In the genomic region with DNA sequence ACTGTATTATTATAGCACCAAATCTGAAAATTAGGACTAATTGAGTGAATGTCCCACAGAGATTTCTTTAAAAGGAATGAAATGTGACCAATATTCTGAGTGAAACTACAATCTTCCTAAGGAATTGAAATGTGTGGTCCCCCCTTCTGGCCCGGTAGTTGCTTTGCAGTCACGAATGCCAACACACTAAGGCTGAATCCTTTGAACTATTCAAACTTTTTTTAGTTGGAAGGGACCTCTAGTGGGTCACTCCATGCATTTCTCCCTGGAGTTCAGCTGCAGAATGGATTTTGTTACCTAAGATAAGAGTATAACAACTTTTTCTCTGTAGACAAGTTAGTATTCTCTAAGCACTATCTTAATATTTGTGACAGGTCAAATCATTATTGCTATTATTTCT, we compare ENCODE assay signal across 15 cellular contexts. TPM values are rescaled to one million over a fixed set of nuclear protein-coding genes. Genes with fewer than 3 reads are reported as not detected.
DNase-seq lines count a peak whose midpoint lies in the region; ATAC-seq, FAIRE-seq and TF ChIP-seq lines count a peak whose summit lies in the region.
"Had no signal": no experiment of that assay in that cellular context is flagged by ENCODE, and none has a peak within 500 bp of the region (broad histone marks: within the 10 kb centered on the region; RNA-seq: fewer than 3 reads in every experiment).

No MANE protein-coding gene starts in this region.

- H3K4me3 Mint-ChIP-seq in astrocyte (ENCODE audit: unreplicated experiment) (peak overlapping the region; percentile 94), mesothelial cell of epicardium (no peak overlapping the region)
- H3K4me3 Mint-ChIP-seq: activated CD8-positive, alpha-beta T cell treated with anti-CD3 and anti-CD28 coated beads, Interleukin-2, amount 10 ng/mL, durations not matched to agents 7 days and 5 days; activated naive CD4-positive, alpha-beta T cell treated with anti-CD3 and anti-CD28 coated beads, Interleukin-2, amount 50 U/mL, for 24 hours had no signal

- TF ChIP-seq CTCF in A673 (conservative IDR thresholded peaks at IDR 0.05; ENCODE audit: low read depth, low read length) (peak; percentile 58), astrocyte (IDR thresholded peaks at IDR 0.05; ENCODE audit: insufficient read depth, low read depth, low read length) (peak; percentile 48), vagina (IDR thresholded peaks at IDR 0.05) (no peak), tibial nerve (IDR thresholded peaks at IDR 0.05) (peak in 1 of 5 experiments; percentile 18), mesothelial cell of epicardium (IDR thresholded peaks at IDR 0.05; ENCODE audit: unreplicated experiment) (no peak)

- WGBS in tibial nerve, 2 donors, result 25 to 35% methylated on average over 2 of the region's 2 CpGs

- H3K9ac ChIP-seq in astrocyte (ENCODE audit: low read length), result peak overlapping the region; percentile 90

- H3K4me1 ChIP-seq in A673 (ENCODE audit: insufficient read depth, low read length, poor library complexity, severe bottlenecking) (peaks cover 11% of the 10 kb centered on the region), astrocyte (ENCODE audit: insufficient read depth, low read length) (peaks cover 27% of the 10 kb centered on the region), vagina (no peaks in the 10 kb centered on the region), tibial nerve (peaks cover 0 to 45% (median 0%) of the 10 kb centered on the region in 4 donors)

- H4K20me1 ChIP-seq in astrocyte (ENCODE audit: insufficient read depth, low read length), result peaks cover 3% of the 10 kb centered on the region

- H3K27me3 ChIP-seq in A673 (replicated peaks; ENCODE audit: insufficient read depth, low read depth, low read length, poor library complexity), result peaks cover 10% of the 10 kb centered on the region
- H3K27me3 ChIP-seq in astrocyte (ENCODE audit: insufficient read depth, low read length), result no peaks in the 10 kb centered on the region
- no peaks in the 10 kb centered on the region for H3K27me3 ChIP-seq in vagina
- H3K27me3 ChIP-seq in tibial nerve, result peaks cover 0 to 18% of the 10 kb centered on the region in 2 donors

- H3K9me3 ChIP-seq in A673 (ENCODE audit: low read depth, low read length, poor library complexity, severe bottlenecking), result no peaks in the 10 kb centered on the region
- H3K9me3 ChIP-seq in astrocyte (ENCODE audit: insufficient read depth, low read depth, low read length), result no peaks in the 10 kb centered on the region
- no peaks in the 10 kb centered on the region for H3K9me3 ChIP-seq in vagina
- H3K9me3 ChIP-seq in tibial nerve, result no peaks in the 10 kb centered on the region
- H3K9me3 ChIP-seq: neutrophil had no signal

- H3K36me3 ChIP-seq in A673 (ENCODE audit: insufficient read depth, low read length, poor library complexity, severe bottlenecking) (no peaks in the 10 kb centered on the region), astrocyte (ENCODE audit: insufficient read depth, low read length) (no peaks in the 10 kb centered on the region), vagina (no peaks in the 10 kb centered on the region), tibial nerve (no peaks in the 10 kb centered on the region)
- H3K36me3 ChIP-seq: neutrophil had no signal

- BruUV-seq in A673 (replicated peaks; lab: Mats Ljungman, UMichigan), result no TSS peak

- H3K27ac Mint-ChIP-seq in astrocyte (ENCODE audit: unreplicated experiment) (peak overlapping the region; percentile 50), mesothelial cell of epicardium (no peak overlapping the region)
- H3K27ac Mint-ChIP-seq: activated CD8-positive, alpha-beta T cell treated with anti-CD3 and anti-CD28 coated beads, Interleukin-2, amount 10 ng/mL, durations not matched to agents 7 days and 5 days; activated naive CD4-positive, alpha-beta T cell treated with anti-CD3 and anti-CD28 coated beads, Interleukin-2, amount 50 U/mL, for 24 hours had no signal

- no peaks in the 10 kb centered on the region for H3K36me3 Mint-ChIP-seq in astrocyte (ENCODE audit: low read depth, unreplicated experiment)
- H3K36me3 Mint-ChIP-seq in mesothelial cell of epicardium, result no peaks in the 10 kb centered on the region
- H3K36me3 Mint-ChIP-seq: activated naive CD4-positive, alpha-beta T cell treated with anti-CD3 and anti-CD28 coated beads, Interleukin-2, amount 50 U/mL, for 24 hours had no signal

- DNase-seq in A673 (ENCODE audit: low spot score), result peak; percentile 79
- DNase-seq in HT1080 (ENCODE audit: low read depth), result peak; percentile 1
- DNase-seq in astrocyte (ENCODE audit: low read depth), result peak; percentile 52
- peak; percentile 33 for DNase-seq in iris pigment epithelial cell (ENCODE audit: low read depth)
- DNase-seq in vagina (ENCODE audit: extremely low spot score in 2 of 2), result no peak
- DNase-seq in tibial nerve (ENCODE audit: low spot score in 2 of 2), result no peak
- no peak for DNase-seq in mesothelial cell of epicardium (ENCODE audit: low spot score in 2 of 2, unreplicated experiment in 2 of 2)
- DNase-seq: activated CD8-positive, alpha-beta T cell treated with anti-CD3 and anti-CD28 coated beads, Interleukin-2, amount 10 ng/mL, durations not matched to agents 7 days and 5 days; HCEC 1CT; stimulated activated CD4-positive, alpha-beta T cell treated with anti-CD3 and anti-CD28 coated beads, Interleukin-15, amount 100 ng/mL, for 24 hours; T-helper 1 cell had no signal

- CTCF ChIA-PET in A673 (lab: Charles Lee), result no interaction called here

- no peak overlapping the region for H3K4me3 ChIP-seq in A673 (ENCODE audit: low read depth, low read length, poor library complexity, severe bottlenecking)
- peak overlapping the region; percentile 97 for H3K4me3 ChIP-seq in astrocyte (ENCODE audit: insufficient read depth, low read depth, low read length)
- H3K4me3 ChIP-seq in vagina, result no peak overlapping the region
- H3K4me3 ChIP-seq in tibial nerve, result peak overlapping the region in 1 of 4 donors; percentile 2

- intact Hi-C loops in A673 (cut with micrococcal nuclease; ENCODE audit: unreplicated experiment) (loop anchor here (5.0 to 10.0 kb wide), 2 partner anchors 394 to 782 kb away; no protein-coding TSS in a partner anchor), vagina (cut with DNase I) (no loop called here)

- H2AFZ ChIP-seq in astrocyte (ENCODE audit: low read depth, low read length), result no peak overlapping the region

- no peak overlapping the region for H3K27ac ChIP-seq in A673 (ENCODE audit: low read depth, low read length, poor library complexity, severe bottlenecking)
- H3K27ac ChIP-seq in astrocyte (ENCODE audit: low read depth, low read length), result peak overlapping the region; percentile 71
- H3K27ac ChIP-seq in vagina, result no peak overlapping the region
- H3K27ac ChIP-seq in tibial nerve, result peak overlapping the region in 2 of 4 donors; percentile 53 to 74
- H3K27ac ChIP-seq: neutrophil had no signal

- H3K9me3 Mint-ChIP-seq in astrocyte (ENCODE audit: unreplicated experiment), result no peaks in the 10 kb centered on the region
- no peaks in the 10 kb centered on the region for H3K9me3 Mint-ChIP-seq in mesothelial cell of epicardium
- H3K9me3 Mint-ChIP-seq: activated naive CD4-positive, alpha-beta T cell treated with anti-CD3 and anti-CD28 coated beads, Interleukin-2, amount 50 U/mL, for 24 hours had no signal

- H3K4me2 ChIP-seq in astrocyte (ENCODE audit: low read length), result peak overlapping the region; percentile 98

- no peak for TF ChIP-seq POLR2A in vagina (IDR thresholded peaks at IDR 0.05)
- no peak for TF ChIP-seq POLR2A in tibial nerve (IDR thresholded peaks at IDR 0.05)

- H3K27me3 Mint-ChIP-seq in astrocyte (ENCODE audit: low read depth, unreplicated experiment) (peaks cover 7% of the 10 kb centered on the region), mesothelial cell of epicardium (ENCODE audit: low read depth) (peaks cover 82% of the 10 kb centered on the region)

- POLR2A ChIA-PET in A673 (lab: Charles Lee; ENCODE audit: low non-redundant PET), result no interaction called here

- peaks cover 29% of the 10 kb centered on the region for H3K4me1 Mint-ChIP-seq in astrocyte (ENCODE audit: low read depth, unreplicated experiment)
- H3K4me1 Mint-ChIP-seq in mesothelial cell of epicardium, result peaks cover 14% of the 10 kb centered on the region

- H3K79me2 ChIP-seq in astrocyte (ENCODE audit: insufficient read depth, low read length), result peaks cover 74% of the 10 kb centered on the region

- no peak for ATAC-seq in GM21528 (IDR thresholded peaks at IDR 0.05; ENCODE audit: low FRiP score, unreplicated experiment)
- ATAC-seq: activated CD8-positive, alpha-beta T cell treated with anti-CD3 and anti-CD28 coated beads, Interleukin-2, amount 10 ng/mL, durations not matched to agents 7 days and 5 days had no signal

- TF ChIP-seq EP300 in tibial nerve (IDR thresholded peaks at IDR 0.05), result no peak

- no peak for FAIRE-seq in astrocyte (lab: Jason Lieb, UNC)
- FAIRE-seq: G401.6 had no signal

RNA-seq across cellular contexts. Expression of a gene that starts 2.8 kb away (rescaled TPM):
- 3.6 and 4.1 TPM in 2 replicates for total RNA-seq in A673 (2021)
- not detected in 2 replicates for total RNA-seq in HT1080 (2014; rRNA removed; shearing (Covaris generic))
- polyA plus RNA-seq in HT1080 (2015; cell fraction: cytosol; rRNA removed), result not detected in 2 replicates
- polyA plus RNA-seq in HT1080 (2015; cell fraction: nucleus; rRNA removed), result not detected in 2 replicates
- 90.1 and 106 TPM in 2 replicates for total RNA-seq in astrocyte
- 5.2 TPM for total RNA-seq in vagina
- 10 to 100 TPM; 10.8 to 23.9 (median 17.5) TPM for total RNA-seq in tibial nerve
- total RNA-seq in mesothelial cell of epicardium, result 0.18 to 0.54 TPM (median 0.47 TPM) in 3 replicates
- total RNA-seq: activated CD8-positive, alpha-beta T cell treated with anti-CD3 and anti-CD28 coated beads, Interleukin-2, amount 10 ng/mL, durations not matched to agents 7 days and 5 days had no signal

Comparison
In these comparisons a context has a peak if more than half of its experiments do, and no peak if none do; other contexts are left out.
1. DNase-seq: peak in A673 (single experiment), HT1080 (single experiment), astrocyte (single experiment) and iris pigment epithelial cell (single experiment); none in vagina (0 of 2), tibial nerve (0 of 2) and mesothelial cell of epicardium (0 of 2).
2. CTCF ChIP-seq: peak in A673 (single experiment) and astrocyte (single experiment); none in vagina (0 of 3) and mesothelial cell of epicardium (single experiment).